Comparison of ENCODE assay signal across 19 cellular contexts in genomic region chr6:143961868-143962643, GRCh38.
DNase-seq lines count a peak whose midpoint lies in the region; ATAC-seq, FAIRE-seq and TF ChIP-seq lines count a peak whose summit lies in the region.
"Had no signal": no experiment of that assay in that cellular context is flagged by ENCODE, and none has a peak within 500 bp of the region (broad histone marks: within the 10 kb centered on the region; RNA-seq: fewer than 3 reads in every experiment).

No MANE protein-coding gene starts in this region.

- peak overlapping the region; percentile 27 for H3K9ac ChIP-seq in Loucy (ENCODE audit: low read depth, low read length, poor library complexity, severe bottlenecking)
- H3K9ac ChIP-seq in iPS-15b (ENCODE audit: low read depth, low read length): no peak overlapping the region

- TF ChIP-seq CTCF in Loucy (conservative IDR thresholded peaks at IDR 0.05; ENCODE audit: low read length) (no peak), GM13977 (IDR thresholded peaks at IDR 0.05; ENCODE audit: extremely low read depth, insufficient read depth, missing control alignments) (no peak)

- H3K9me2 ChIP-seq in Loucy (replicated peaks; ENCODE audit: low read depth, low read length): no peaks in the 10 kb centered on the region

- no peak overlapping the region for H2AFZ ChIP-seq in Loucy (ENCODE audit: low read length)

- peak; percentile 39 for DNase-seq in retina
- DNase-seq in 8988T: no peak
- no peak for DNase-seq in GM13977 (ENCODE audit: low spot score)
- DNase-seq: activated CD4-positive, alpha-beta T cell treated with anti-CD3 and anti-CD28 coated beads, Interleukin-2, amount 50 U/mL, for 4 hours; activated CD8-positive, alpha-beta memory T cell treated with anti-CD3 and anti-CD28 coated beads, Interleukin-2, amount 50 U/mL, for 48 hours; CD4-positive, alpha-beta T cell; effector CD4-positive, alpha-beta T cell; esophagus squamous epithelium; GF-D8; kidney glomerular epithelial cell; NCI-H1048; NCI-H1930 had no signal

- H3K4me1 ChIP-seq in Loucy (ENCODE audit: insufficient read depth, low read length, poor library complexity, severe bottlenecking): peaks cover 67% of the 10 kb centered on the region
- peaks cover 59% of the 10 kb centered on the region for H3K4me1 ChIP-seq in iPS-15b (ENCODE audit: control insufficient read depth, insufficient read depth, low read length)

- H3K36me3 ChIP-seq in Loucy (ENCODE audit: insufficient read depth, low read length) (no peaks in the 10 kb centered on the region; the same call in 1 of the 2 replicates), iPS-15b (ENCODE audit: control insufficient read depth, insufficient read depth, low read length) (no peaks in the 10 kb centered on the region)
- H3K36me3 ChIP-seq: thoracic aorta had no signal

- no peak overlapping the region for H3K4me2 ChIP-seq in Loucy (ENCODE audit: low read depth, low read length, poor library complexity, severe bottlenecking)

- in situ Hi-C loops in GM13977 (cut with MboI; ENCODE audit: low pct_unique_long_range_greater_than_20kb, low sequenced_read_pairs, unreplicated experiment): no loop called here

- H3K4me3 ChIP-seq in Loucy (ENCODE audit: low read length, poor library complexity, severe bottlenecking) (no peak overlapping the region), iPS-15b (ENCODE audit: low read depth, low read length) (peak overlapping the region; percentile 19)
- H3K4me3 ChIP-seq: esophagus squamous epithelium, thoracic aorta had no signal

- no peak for ATAC-seq in GM19455 (IDR thresholded peaks at IDR 0.05; ENCODE audit: unreplicated experiment)
- ATAC-seq: SK-N-SH treated with all-trans-retinoic acid at 6 μM for 48 hours had no signal

- no peaks in the 10 kb centered on the region for H3K79me2 ChIP-seq in Loucy (ENCODE audit: insufficient read depth, low read length)

- no peaks in the 10 kb centered on the region for H3K9me3 ChIP-seq in Loucy (ENCODE audit: insufficient read depth, low read depth, low read length)
- H3K9me3 ChIP-seq in iPS-15b (ENCODE audit: control insufficient read depth, insufficient read depth, low read length): no peaks in the 10 kb centered on the region
- H3K9me3 ChIP-seq: esophagus squamous epithelium, thoracic aorta had no signal

- peaks cover 6% of the 10 kb centered on the region for H3F3A ChIP-seq in Loucy (ENCODE audit: low read depth)

- peak; percentile 95 for FAIRE-seq in TTC549 (lab: Jason Lieb, UNC)
- FAIRE-seq: astrocyte had no signal

- no peaks in the 10 kb centered on the region for H4K20me1 ChIP-seq in Loucy (ENCODE audit: insufficient read depth, low read length, poor library complexity, severe bottlenecking)

- H3K27me3 ChIP-seq in Loucy (ENCODE audit: insufficient read depth, low read length, poor library complexity, severe bottlenecking): no peaks in the 10 kb centered on the region
- H3K27me3 ChIP-seq in iPS-15b (ENCODE audit: control insufficient read depth, insufficient read depth, low read length): peaks cover 99% of the 10 kb centered on the region
- H3K27me3 ChIP-seq: esophagus squamous epithelium had no signal
